ENCODE assay signal across 10 cellular contexts in genomic region chr2:197893403-197894177, GRCh38.
DNase-seq lines count a peak whose midpoint lies in the region; ATAC-seq and TF ChIP-seq lines count a peak whose summit lies in the region.
"Had no signal": no experiment of that assay in that cellular context is flagged by ENCODE, and none has a peak within 500 bp of the region (broad histone marks: within the 10 kb centered on the region; RNA-seq: fewer than 3 reads in every experiment).

No MANE protein-coding gene starts in this region.

- H3K9me3 ChIP-seq in T-helper 17 cell (ENCODE audit: control insufficient read depth, low read length, poor library complexity, severe bottlenecking): no peaks in the 10 kb centered on the region

- DNase-seq in NCI-H345 (lab: John Stamatoyannopoulos, UW) (peak; percentile 12), NCI-H345 treated with DMSO at 0.1 percent for 48 hours (lab: John Stamatoyannopoulos, UW; ENCODE audit: unreplicated experiment) (no peak), T-helper 17 cell (peak in 1 of 3 donors; percentile 8), kidney tubule cell (ENCODE audit: low spot score) (no peak), RWPE1 (ENCODE audit: low spot score) (no peak), COLO668 (lab: John Stamatoyannopoulos, UW; ENCODE audit: unreplicated experiment) (no peak)
- DNase-seq in naive thymus-derived CD8-positive, alpha-beta T cell: no peak
- DNase-seq: EL had no signal

- CTCF ChIA-PET in RWPE1 (lab: Yijun Ruan, JAX): no interaction called here

- peak overlapping the region; percentile 99 for H3K27ac Mint-ChIP-seq in T-helper 17 cell
- H3K27ac Mint-ChIP-seq in naive thymus-derived CD8-positive, alpha-beta T cell: peak overlapping the region in 6 of 10 donors; percentile 14 to 84 (median 66)

- no peaks in the 10 kb centered on the region for H3K36me3 Mint-ChIP-seq in T-helper 17 cell (ENCODE audit: low read depth)
- H3K36me3 Mint-ChIP-seq in naive thymus-derived CD8-positive, alpha-beta T cell: peaks cover 0 to 12% (median 0%) of the 10 kb centered on the region in 3 donors

- H3K27me3 Mint-ChIP-seq in T-helper 17 cell: no peaks in the 10 kb centered on the region
- peaks cover 0 to 4% (median 0%) of the 10 kb centered on the region in 5 donors for H3K27me3 Mint-ChIP-seq in naive thymus-derived CD8-positive, alpha-beta T cell

- H3K4me3 Mint-ChIP-seq in T-helper 17 cell: peak overlapping the region; percentile 91
- H3K4me3 Mint-ChIP-seq in naive thymus-derived CD8-positive, alpha-beta T cell: peak overlapping the region in 6 of 10 donors; percentile 1 to 40 (median 21)

- no peaks in the 10 kb centered on the region for H3K9me3 Mint-ChIP-seq in naive thymus-derived CD8-positive, alpha-beta T cell

- no peak for TF ChIP-seq CTCF in RWPE1 (conservative IDR thresholded peaks at IDR 0.05; ENCODE audit: low read depth)

- ATAC-seq in GM21576 (IDR thresholded peaks at IDR 0.05; ENCODE audit: unreplicated experiment) (peak; percentile 35), T-helper 17 cell (peak; percentile 49)
- ATAC-seq in naive thymus-derived CD8-positive, alpha-beta T cell: no peak

- H3K27ac ChIP-seq in RWPE1: no peak overlapping the region
- H3K27ac ChIP-seq: 22Rv1 had no signal

- peaks cover 47% of the 10 kb centered on the region for H3K4me1 Mint-ChIP-seq in T-helper 17 cell
- H3K4me1 Mint-ChIP-seq in naive thymus-derived CD8-positive, alpha-beta T cell: peaks cover 9 to 52% (median 40%) of the 10 kb centered on the region in 4 donors

- POLR2A ChIA-PET in naive thymus-derived CD8-positive, alpha-beta T cell (lab: Charles Lee): no interaction called here
- POLR2A ChIA-PET in RWPE1 (lab: Yijun Ruan, JAX; ENCODE audit: low non-redundant PET): no interaction called here

Comparison
In these comparisons a context has a peak if more than half of its experiments do, and no peak if none do; other contexts are left out.
1. ATAC-seq: peak in GM21576 (single experiment) and T-helper 17 cell (single experiment); none in naive thymus-derived CD8-positive, alpha-beta T cell (0 of 2).